In the genomic region with DNA sequence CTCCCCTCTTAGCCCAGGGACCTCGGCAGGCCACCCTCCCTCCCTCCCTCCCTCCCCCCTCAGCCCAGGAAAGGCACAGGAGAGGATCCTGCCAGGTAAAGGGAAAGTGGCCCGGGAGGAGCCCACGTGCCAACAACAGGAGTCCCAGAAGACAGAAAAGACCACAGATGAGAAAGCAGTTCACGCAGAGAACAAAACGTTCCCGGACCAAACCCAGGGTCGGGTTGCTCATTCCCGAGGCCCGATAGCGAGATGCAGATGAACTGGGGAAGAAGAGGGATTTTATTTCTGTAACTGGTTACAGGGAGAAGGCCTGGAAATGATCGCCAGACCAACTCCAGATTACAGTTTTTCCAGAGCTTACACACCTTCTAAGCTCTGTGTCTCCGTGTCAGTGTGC, we compare ENCODE assay signal across 1 cellular context.
TF ChIP-seq lines count a peak whose summit lies in the region.

No MANE protein-coding gene starts in this region.

TF ChIP-seq in H1, 55 proteins besides CTCF, POLR2A, EP300 and RAD21:
- TF ChIP-seq SIN3A (conservative IDR thresholded peaks at IDR 0.05 in 1 of 2, IDR thresholded peaks at IDR 0.05 in 1 of 2; ENCODE audit: low read depth in 1 of 2, low read length in 2 of 2): no peak
- no peak for TF ChIP-seq NANOG (IDR thresholded peaks at IDR 0.05; ENCODE audit: insufficient read depth, low read depth, low read length, poor library complexity, severe bottlenecking)
- TF ChIP-seq, protein P1, sequence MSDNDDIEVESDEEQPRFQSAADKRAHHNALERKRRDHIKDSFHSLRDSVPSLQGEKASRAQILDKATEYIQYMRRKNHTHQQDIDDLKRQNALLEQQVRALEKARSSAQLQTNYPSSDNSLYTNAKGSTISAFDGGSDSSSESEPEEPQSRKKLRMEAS (IDR thresholded peaks at IDR 0.05): peak; percentile 43; the same call in 1 of the 2 replicates
- TF ChIP-seq, protein P2, sequence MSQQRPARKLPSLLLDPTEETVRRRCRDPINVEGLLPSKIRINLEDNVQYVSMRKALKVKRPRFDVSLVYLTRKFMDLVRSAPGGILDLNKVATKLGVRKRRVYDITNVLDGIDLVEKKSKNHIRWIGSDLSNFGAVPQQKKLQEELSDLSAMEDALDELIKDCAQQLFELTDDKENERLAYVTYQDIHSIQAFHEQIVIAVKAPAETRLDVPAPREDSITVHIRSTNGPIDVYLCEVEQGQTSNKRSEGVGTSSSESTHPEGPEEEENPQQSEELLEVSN (IDR thresholded peaks at IDR 0.05): 0 out of 2 replicates have a peak, but pooled peaks have one; percentile 23
